In genomic region chr15:48940508-48940907, GRCh38 we compare ENCODE assay signal across 9 cellular contexts. TPM values are rescaled to one million over a fixed set of nuclear protein-coding genes. Genes with fewer than 3 reads are reported as not detected.
DNase-seq lines count a peak whose midpoint lies in the region; ATAC-seq and TF ChIP-seq lines count a peak whose summit lies in the region.
"Had no signal": no experiment of that assay in that cellular context is flagged by ENCODE, and none has a peak within 500 bp of the region (broad histone marks: within the 10 kb centered on the region; RNA-seq: fewer than 3 reads in every experiment).

No MANE protein-coding gene starts in this region.

- DNase-seq in GM12864 (ENCODE audit: low read depth), result peak; percentile 53
- DNase-seq in fibroblast of gingiva (ENCODE audit: low read depth), result peak; percentile 85
- DNase-seq in ureter (ENCODE audit: low spot score), result no peak
- DNase-seq in activated naive CD4-positive, alpha-beta T cell treated with anti-CD3 and anti-CD28 coated beads, Interleukin-2, amount 50 U/mL, for 16 hours, result no peak
- DNase-seq in retina, result no peak
- DNase-seq in dorsolateral prefrontal cortex, result no peak
- DNase-seq: activated naive CD8-positive, alpha-beta T cell treated with anti-CD3 and anti-CD28 coated beads, Interleukin-2, amount 10 ng/mL, durations not matched to agents 7 days and 5 days had no signal

- H3K27ac ChIP-seq in dorsolateral prefrontal cortex, result no peak overlapping the region

- intact Hi-C loops in dorsolateral prefrontal cortex (cut with DNase I), result no loop called here

- no peak for TF ChIP-seq CTCF in GM12864 (IDR thresholded peaks at IDR 0.05; ENCODE audit: low read depth, low read length, missing control alignments)
- no peak for TF ChIP-seq CTCF in dorsolateral prefrontal cortex (IDR thresholded peaks at IDR 0.05 in 54 of 56, conservative IDR thresholded peaks at IDR 0.05 in 2 of 56; ENCODE audit: low read depth in 1 of 56, partially characterized antibody in 56 of 56)

- no peaks in the 10 kb centered on the region for H3K27me3 ChIP-seq in dorsolateral prefrontal cortex

- ATAC-seq in GM21447 (IDR thresholded peaks at IDR 0.05; ENCODE audit: unreplicated experiment) (peak; percentile 79), HG03520 (IDR thresholded peaks at IDR 0.05; ENCODE audit: unreplicated experiment) (peak; percentile 98)

- H3K4me3 ChIP-seq in GM12864 (ENCODE audit: low read depth, low read length) (no peak overlapping the region), dorsolateral prefrontal cortex (no peak overlapping the region)

RNA-seq across cellular contexts. Expression of gene SHC4, which starts 23.2 kb away (rescaled TPM):
- 0.55 TPM for total RNA-seq in ureter
- total RNA-seq in dorsolateral prefrontal cortex, result 10 to 100 TPM in 97 of 120 experiments, 1 to 10 TPM in 23; 4.1 to 69.2 (median 16.4) TPM

Comparison
In these comparisons a context has a peak if more than half of its experiments do, and no peak if none do; other contexts are left out.
1. DNase-seq: peak in GM12864 (single experiment) and fibroblast of gingiva (single experiment); none in ureter (single experiment), activated naive CD4-positive, alpha-beta T cell treated with anti-CD3 and anti-CD28 coated beads, Interleukin-2, amount 50 U/mL, for 16 hours (single experiment), retina (single experiment) and dorsolateral prefrontal cortex (0 of 10).